ENCODE assay signal across 12 cellular contexts in genomic region chr22:36921309-36922096, GRCh38. TPM values are rescaled to one million over a fixed set of nuclear protein-coding genes. Genes with fewer than 3 reads are reported as not detected.
DNase-seq lines count a peak whose midpoint lies in the region; ATAC-seq and TF ChIP-seq lines count a peak whose summit lies in the region.
"Had no signal": no experiment of that assay in that cellular context is flagged by ENCODE, and none has a peak within 500 bp of the region (broad histone marks: within the 10 kb centered on the region; RNA-seq: fewer than 3 reads in every experiment).

No MANE protein-coding gene starts in this region.

- peak; percentile 11 for ATAC-seq in esophagus mucosa
- ATAC-seq in GM21825 (IDR thresholded peaks at IDR 0.05; ENCODE audit: unreplicated experiment) = no peak
- ATAC-seq in GM19452 (IDR thresholded peaks at IDR 0.05; ENCODE audit: unreplicated experiment) = no peak
- ATAC-seq in HG03097 (IDR thresholded peaks at IDR 0.05; ENCODE audit: low FRiP score, unreplicated experiment) = no peak
- ATAC-seq: gastrocnemius medialis had no signal

- in situ Hi-C loops in GM13976 (cut with MboI; ENCODE audit: low sequenced_read_pairs, unreplicated experiment) = no loop called here

- peak; percentile 82 for DNase-seq in GM13976 (ENCODE audit: low spot score)
- DNase-seq in Kasumi-1 (lab: John Stamatoyannopoulos, UW) = peak; percentile 68 to 76
- peak; percentile 24 for DNase-seq in pons (ENCODE audit: low spot score)
- DNase-seq in AG08396 (ENCODE audit: low spot score) = no peak
- DNase-seq: DND-41, HFFc6, NCI-H2227 treated with DMSO at 0.1 percent for 48 hours had no signal

- TF ChIP-seq CTCF in GM13976 (IDR thresholded peaks at IDR 0.05; ENCODE audit: borderline replicate concordance, control extremely low read depth, extremely low read depth, insufficient read depth, missing control alignments) = no peak

RNA-seq across cellular contexts. Expression of gene CSF2RB, which starts 8.1 kb away (rescaled TPM):
- 1.00 TPM for total RNA-seq in esophagus mucosa
